In the genomic region with DNA sequence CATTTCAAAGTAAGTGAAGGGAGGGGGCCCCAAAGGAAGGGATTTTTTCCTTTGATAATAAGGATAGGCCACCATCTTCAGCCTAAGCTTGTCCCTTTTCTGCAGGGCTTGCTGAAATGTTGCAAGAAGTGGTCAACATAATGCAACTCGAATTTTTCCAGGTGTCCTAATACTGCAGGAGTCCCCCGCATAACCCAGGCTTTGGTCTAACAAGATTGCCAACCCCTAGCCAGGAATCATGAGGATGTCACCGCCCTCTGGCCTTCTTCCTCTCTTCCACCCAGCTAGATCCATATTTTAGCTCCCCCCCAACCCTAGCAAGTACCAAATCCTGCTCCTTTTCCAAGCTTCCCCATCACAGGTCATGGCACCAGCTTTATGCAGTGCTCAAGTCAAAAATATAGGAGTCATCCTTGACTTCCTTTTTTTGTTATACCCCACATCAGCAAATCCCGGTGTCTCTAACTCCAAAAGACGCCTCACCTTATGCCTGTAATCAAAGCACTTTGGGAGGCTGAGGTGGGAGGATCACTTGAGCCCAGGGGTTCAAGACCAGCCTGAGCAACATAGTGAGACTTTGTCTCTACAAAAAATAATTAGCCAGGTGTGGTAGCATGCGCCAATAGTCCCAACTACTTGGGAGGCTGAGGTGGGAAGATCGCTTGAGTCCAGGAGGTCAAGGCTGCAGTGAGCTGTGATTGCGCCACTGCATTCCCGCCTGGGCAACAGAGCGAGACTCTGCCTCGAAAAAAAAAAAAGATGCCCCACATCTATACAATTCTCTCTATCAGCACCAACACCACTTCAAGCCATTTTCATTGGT, we compare ENCODE assay signal across 12 cellular contexts. TPM values are rescaled to one million over a fixed set of nuclear protein-coding genes. Genes with fewer than 3 reads are reported as not detected.
DNase-seq lines count a peak whose midpoint lies in the region; ATAC-seq, FAIRE-seq and TF ChIP-seq lines count a peak whose summit lies in the region.
"Had no signal": no experiment of that assay in that cellular context is flagged by ENCODE, and none has a peak within 500 bp of the region (broad histone marks: within the 10 kb centered on the region; RNA-seq: fewer than 3 reads in every experiment).

No MANE protein-coding gene starts in this region.

- H3K9me3 Mint-ChIP-seq in brain, result peaks cover 0 to 3% (median 0%) of the 10 kb centered on the region in 5 experiments
- H3K9me3 Mint-ChIP-seq: memory B cell had no signal

- H3K27ac Mint-ChIP-seq in brain, result peak overlapping the region in 3 of 5 experiments; percentile 24 to 90 (median 40)
- H3K27ac Mint-ChIP-seq: memory B cell had no signal

- H2AFZ ChIP-seq in HepG2 (ENCODE audit: low read length), result peak overlapping the region; percentile 24

- peak in 1 of 2 experiments; percentile 40; a peak in 2 of 4 replicates for TF ChIP-seq EP300 in HepG2 (IDR thresholded peaks at IDR 0.05; ENCODE audit: low read depth in 2 of 2, low read length in 2 of 2)
- no peak; the same call in 1 of the 2 replicates for TF ChIP-seq EP300 in HepG2 (CRISPR knock-in tag; IDR thresholded peaks at IDR 0.05; ENCODE audit: borderline replicate concordance)
- TF ChIP-seq EP300 in sigmoid colon (IDR thresholded peaks at IDR 0.05), result no peak

- TF ChIP-seq POLR2A in HepG2 (IDR thresholded peaks at IDR 0.05; ENCODE audit: insufficient read depth in 1 of 2, low read depth in 2 of 2, low read length in 2 of 2), result no peak
- no peak for TF ChIP-seq POLR2A in thyroid gland (IDR thresholded peaks at IDR 0.05)
- TF ChIP-seq POLR2A in sigmoid colon (IDR thresholded peaks at IDR 0.05), result no peak

- ATAC-seq in HepG2, result peak; percentile 2

- no TSS peak for BruUV-seq in HepG2 (replicated peaks; lab: Mats Ljungman, UMichigan)

- no peaks in the 10 kb centered on the region for H3K36me3 Mint-ChIP-seq in brain
- H3K36me3 Mint-ChIP-seq: memory B cell had no signal

- peaks cover 4% of the 10 kb centered on the region for H3K27me3 Mint-ChIP-seq in brain

- H3K4me3 Mint-ChIP-seq in brain, result peak overlapping the region in 1 of 5 experiments; percentile 49
- H3K4me3 Mint-ChIP-seq: memory B cell had no signal

- no peak for FAIRE-seq in HepG2 (lab: Jason Lieb, UNC)

- no peaks in the 10 kb centered on the region for H3K79me2 ChIP-seq in HepG2 (ENCODE audit: insufficient read depth, low read length)

- CTCF ChIA-PET in HepG2 (lab: Yijun Ruan, JAX; ENCODE audit: low intra/inter-chr PET ratio, low total read pairs), result no interaction called here

- peaks cover 49% of the 10 kb centered on the region for H3K4me1 Mint-ChIP-seq in brain
- H3K4me1 Mint-ChIP-seq: memory B cell had no signal

- TF ChIP-seq RAD21 in HepG2 (CRISPR knock-in tag; IDR thresholded peaks at IDR 0.05), result no peak

- H3K27me3 ChIP-seq in HepG2 (ENCODE audit: control insufficient read depth in 1 of 2, insufficient read depth in 2 of 2, low read length in 2 of 2) (peaks cover 0 to 6% of the 10 kb centered on the region in 2 experiments; a peak in 1 of 5 replicates), thyroid gland (no peaks in the 10 kb centered on the region), sigmoid colon (no peaks in the 10 kb centered on the region)
- H3K27me3 ChIP-seq: BLaER1 treated with 17β-estradiol and CSF1 and Interleukin-3, amounts not matched to agents 10 nM and 100 nM had no signal

- 9% methylated on average over 11 of the region's 11 CpGs for WGBS in HepG2 (ENCODE audit: low lambda C conversion rate)
- WGBS in thyroid gland, 2 donors, result 77 to 81% methylated on average over 11 of the region's 11 CpGs
- 73 to 84% methylated on average over 11 of the region's 11 CpGs for WGBS in sigmoid colon, 2 donors

- no peaks in the 10 kb centered on the region for H3K36me3 ChIP-seq in HepG2 (replicated peaks in 1 of 2; ENCODE audit: control insufficient read depth in 1 of 2, insufficient read depth in 2 of 2, low read length in 2 of 2)
- no peaks in the 10 kb centered on the region for H3K36me3 ChIP-seq in thyroid gland
- H3K36me3 ChIP-seq in sigmoid colon, result no peaks in the 10 kb centered on the region
- H3K36me3 ChIP-seq: BLaER1 treated with 17β-estradiol and CSF1 and Interleukin-3, amounts not matched to agents 10 nM and 100 nM had no signal

- in situ Hi-C loops in HepG2 (cut with HindIII; ENCODE audit: extremely low pct_ligation_motif_present, low pct_unique_long_range_greater_than_20kb), result no loop called here

- no peak overlapping the region for H3K9ac ChIP-seq in HepG2 (ENCODE audit: insufficient read depth, low read depth, low read length)

- peak overlapping the region in 2 of 3 experiments; percentile 5 to 44; a peak in 2 of 6 replicates for H3K4me3 ChIP-seq in HepG2 (replicated peaks in 1 of 3; ENCODE audit: insufficient read depth in 1 of 3, low read depth in 2 of 3, low read length in 3 of 3)
- no peak overlapping the region for H3K4me3 ChIP-seq in thyroid gland (replicated peaks in 1 of 3)
- no peak overlapping the region for H3K4me3 ChIP-seq in sigmoid colon
- H3K4me3 ChIP-seq: BLaER1 treated with 17β-estradiol and CSF1 and Interleukin-3, amounts not matched to agents 10 nM and 100 nM had no signal

- TF ChIP-seq CTCF in brain (conservative IDR thresholded peaks at IDR 0.05), result no peak
- no peak for TF ChIP-seq CTCF in HepG2 (CRISPR knock-in tag; IDR thresholded peaks at IDR 0.05)
- TF ChIP-seq CTCF in thyroid gland (IDR thresholded peaks at IDR 0.05), result no peak
- TF ChIP-seq CTCF in sigmoid colon (IDR thresholded peaks at IDR 0.05), result no peak

- H3K27ac ChIP-seq in HepG2 (ENCODE audit: extremely low read length, insufficient read depth, low read length) (no peak overlapping the region), thyroid gland (peak overlapping the region in 2 of 3 donors; percentile 50 to 61), sigmoid colon (peak overlapping the region in 2 of 4 donors; percentile 54 to 65)

- H3K9me3 ChIP-seq in HepG2 (ENCODE audit: low read length) (no peaks in the 10 kb centered on the region), thyroid gland (no peaks in the 10 kb centered on the region), sigmoid colon (no peaks in the 10 kb centered on the region)
- H3K9me3 ChIP-seq: BLaER1 treated with 17β-estradiol and CSF1 and Interleukin-3, amounts not matched to agents 10 nM and 100 nM had no signal

- DNase-seq in HepG2 (ENCODE audit: low spot score) (no peak), thyroid gland (no peak), sigmoid colon (no peak), NOMO-1 treated with dmso at 0.1 percent for 144 hours (lab: John Stamatoyannopoulos, UW; ENCODE audit: unreplicated experiment) (no peak)
- DNase-seq: activated CD8-positive, alpha-beta memory T cell treated with anti-CD3 and anti-CD28 coated beads for 24 hours; NCI-H2029; NCI-H524 treated with DMSO at 0.1 percent for 48 hours; nucleus accumbens; stimulated activated CD4-positive, alpha-beta T cell treated with anti-CD3 and anti-CD28 coated beads, Interleukin-12 subunit alpha, Interleukin-12 subunit beta, amount 100 ng/mL, for 4 hours had no signal

- intact Hi-C loops in HepG2 (cut with micrococcal nuclease; ENCODE audit: unreplicated experiment) (no loop called here), thyroid gland (cut with DNase I) (no loop called here), sigmoid colon (cut with DNase I) (no loop called here)

- H3K4me1 ChIP-seq in HepG2 (ENCODE audit: insufficient read depth, low read length) (peaks cover 85% of the 10 kb centered on the region), thyroid gland (peaks cover 6 to 32% of the 10 kb centered on the region in 2 donors), sigmoid colon (peaks cover 0 to 35% (median 26%) of the 10 kb centered on the region in 4 donors)

- no peaks in the 10 kb centered on the region for H4K20me1 ChIP-seq in HepG2 (ENCODE audit: insufficient read depth, low read length)
- H4K20me1 ChIP-seq: BLaER1 treated with 17β-estradiol and CSF1 and Interleukin-3, amounts not matched to agents 10 nM and 100 nM had no signal

- POLR2A ChIA-PET in HepG2 (lab: Yijun Ruan, JAX), result interaction anchor here (0.6 to 5.0 kb wide), 17 partner anchors 9 to 214 kb away, joined by 3 to 78 read pairs (median 9); a partner anchor contains a TSS

- peak overlapping the region; percentile 48 for H3K4me2 ChIP-seq in HepG2 (ENCODE audit: low read depth, low read length)

RNA-seq across cellular contexts. Expression of a gene that starts 9.1 kb away (rescaled TPM):
- polyA plus RNA-seq in brain (ENCODE audit: insufficient read depth, low read depth, low replicate concordance) (65.5 TPM), HepG2 (2011; rRNA removed) (28.6 and 30.7 TPM in 2 replicates), sigmoid colon (10 to 100 TPM; 36.6 to 52.0 (median 47.4) TPM)
- total RNA-seq in HepG2 (2016; rRNA removed; fragmentation: Illumina TruSeq; extraction: Trizol) (7.0 and 16.9 TPM in 2 replicates), thyroid gland (100 to 1,000 TPM in 1 of 4 donors, 10 to 100 TPM in 3; 22.7 to 260 (median 70.1) TPM), sigmoid colon (100 to 1,000 TPM in 3 of 4 donors, 10 to 100 TPM in 1; 68.7 to 296 (median 156) TPM)
- 3.6 and 5.4 TPM in 2 replicates for total RNA-seq in HepG2 (2016; cell fraction: cytosol; rRNA removed; fragmentation: Illumina TruSeq; extraction: Trizol; ENCODE audit: low read depth)
- total RNA-seq in HepG2 (2016; cell fraction: insoluble cytoplasmic fraction; rRNA removed; fragmentation: Illumina TruSeq; extraction: Trizol), result 5.7 and 18.2 TPM in 2 replicates
- total RNA-seq in HepG2 (2016; cell fraction: membrane; rRNA removed; fragmentation: Illumina TruSeq; extraction: Trizol), result 6.1 and 6.9 TPM in 2 replicates
- total RNA-seq in HepG2 (2016; cell fraction: nucleus; rRNA removed; fragmentation: Illumina TruSeq; extraction: Trizol), result 18.3 and 22.2 TPM in 2 replicates
- 26.4 and 36.2 TPM in 2 replicates for polyA plus RNA-seq in HepG2 (2011; cell fraction: cytosol; rRNA removed)
- 25.4 and 33.0 TPM in 2 replicates for polyA plus RNA-seq in HepG2 (2011; cell fraction: nucleus; rRNA removed)
- 13.5 and 20.7 TPM in 2 replicates for polyA plus RNA-seq in HepG2 (2012)
- 6.3 and 6.9 TPM in 2 replicates for polyA plus RNA-seq in HepG2 (2016; cell fraction: cytosol; fragmentation: Illumina TruSeq; extraction: Trizol; ENCODE audit: low read depth)
- polyA plus RNA-seq in HepG2 (2016; cell fraction: insoluble cytoplasmic fraction; fragmentation: Illumina TruSeq; extraction: Trizol; ENCODE audit: low read depth), result 7.2 and 10.5 TPM in 2 replicates
- polyA plus RNA-seq in HepG2 (2016; cell fraction: membrane; fragmentation: Illumina TruSeq; extraction: Trizol; ENCODE audit: low read depth), result 7.7 and 8.9 TPM in 2 replicates
- 31.7 and 37.7 TPM in 2 replicates for polyA plus RNA-seq in HepG2 (2016; cell fraction: nucleus; fragmentation: Illumina TruSeq; extraction: Trizol; ENCODE audit: insufficient read depth, low read depth)
- polyA minus RNA-seq in HepG2 (2011; rRNA and poly(A)+ RNA removed; ENCODE audit: low replicate concordance), result 3.3 and 51.4 TPM in 2 replicates
- polyA minus RNA-seq in HepG2 (2011; cell fraction: cytosol; rRNA and poly(A)+ RNA removed), result 17.1 and 20.1 TPM in 2 replicates
- 8.1 and 10.7 TPM in 2 replicates for polyA minus RNA-seq in HepG2 (2011; cell fraction: nucleus; rRNA and poly(A)+ RNA removed)

RNA-seq across cellular contexts. Expression of a gene that starts 13.5 kb away (rescaled TPM):
- polyA plus RNA-seq in brain (ENCODE audit: insufficient read depth, low read depth, low replicate concordance) (90.9 TPM), HepG2 (2011; rRNA removed) (21.6 and 24.4 TPM in 2 replicates), sigmoid colon (10 to 100 TPM; 26.4 to 37.8 (median 27.2) TPM)
- total RNA-seq in HepG2 (2016; rRNA removed; fragmentation: Illumina TruSeq; extraction: Trizol) (18.5 and 20.9 TPM in 2 replicates), thyroid gland (10 to 100 TPM; 28.1 to 63.6 (median 49.1) TPM), sigmoid colon (10 to 100 TPM; 31.4 to 39.3 (median 32.5) TPM)
- 30.2 and 42.6 TPM in 2 replicates for total RNA-seq in HepG2 (2016; cell fraction: cytosol; rRNA removed; fragmentation: Illumina TruSeq; extraction: Trizol; ENCODE audit: low read depth)
- 17.6 and 21.4 TPM in 2 replicates for total RNA-seq in HepG2 (2016; cell fraction: insoluble cytoplasmic fraction; rRNA removed; fragmentation: Illumina TruSeq; extraction: Trizol)
- total RNA-seq in HepG2 (2016; cell fraction: membrane; rRNA removed; fragmentation: Illumina TruSeq; extraction: Trizol), result 35.4 and 44.6 TPM in 2 replicates
- total RNA-seq in HepG2 (2016; cell fraction: nucleus; rRNA removed; fragmentation: Illumina TruSeq; extraction: Trizol), result 19.3 and 21.9 TPM in 2 replicates
- polyA plus RNA-seq in HepG2 (2011; cell fraction: cytosol; rRNA removed), result 19.5 and 26.1 TPM in 2 replicates
- polyA plus RNA-seq in HepG2 (2011; cell fraction: nucleus; rRNA removed), result 38.0 and 44.1 TPM in 2 replicates
- polyA plus RNA-seq in HepG2 (2012), result 22.9 and 30.3 TPM in 2 replicates
- 41.4 and 54.3 TPM in 2 replicates for polyA plus RNA-seq in HepG2 (2016; cell fraction: cytosol; fragmentation: Illumina TruSeq; extraction: Trizol; ENCODE audit: low read depth)
- 27.4 and 35.6 TPM in 2 replicates for polyA plus RNA-seq in HepG2 (2016; cell fraction: insoluble cytoplasmic fraction; fragmentation: Illumina TruSeq; extraction: Trizol; ENCODE audit: low read depth)
- 51.1 and 55.4 TPM in 2 replicates for polyA plus RNA-seq in HepG2 (2016; cell fraction: membrane; fragmentation: Illumina TruSeq; extraction: Trizol; ENCODE audit: low read depth)
- 35.5 and 37.2 TPM in 2 replicates for polyA plus RNA-seq in HepG2 (2016; cell fraction: nucleus; fragmentation: Illumina TruSeq; extraction: Trizol; ENCODE audit: insufficient read depth, low read depth)
- polyA minus RNA-seq in HepG2 (2011; rRNA and poly(A)+ RNA removed; ENCODE audit: low replicate concordance), result 40.1 and 74.5 TPM in 2 replicates
- polyA minus RNA-seq in HepG2 (2011; cell fraction: cytosol; rRNA and poly(A)+ RNA removed), result 19.4 and 24.4 TPM in 2 replicates
- polyA minus RNA-seq in HepG2 (2011; cell fraction: nucleus; rRNA and poly(A)+ RNA removed), result 55.2 and 63.6 TPM in 2 replicates

RNA-seq across cellular contexts. Expression of a gene that starts 29.9 kb away (rescaled TPM):
- polyA plus RNA-seq in brain (ENCODE audit: insufficient read depth, low read depth, low replicate concordance) (89.7 TPM), HepG2 (2011; rRNA removed) (222 and 231 TPM in 2 replicates), sigmoid colon (100 to 1,000 TPM in 2 of 3 donors, 10 to 100 TPM in 1; 64.9 to 203 (median 169) TPM)
- total RNA-seq in HepG2 (2016; rRNA removed; fragmentation: Illumina TruSeq; extraction: Trizol) (63.8 and 202 TPM in 2 replicates), thyroid gland (100 to 1,000 TPM in 1 of 4 donors, 10 to 100 TPM in 3; 42.7 to 103 (median 51.3) TPM), sigmoid colon (10 to 100 TPM; 45.7 to 79.5 (median 56.7) TPM)
- 83.9 and 87.3 TPM in 2 replicates for total RNA-seq in HepG2 (2016; cell fraction: cytosol; rRNA removed; fragmentation: Illumina TruSeq; extraction: Trizol; ENCODE audit: low read depth)
- 57.2 and 212 TPM in 2 replicates for total RNA-seq in HepG2 (2016; cell fraction: insoluble cytoplasmic fraction; rRNA removed; fragmentation: Illumina TruSeq; extraction: Trizol)
- 50.4 and 53.1 TPM in 2 replicates for total RNA-seq in HepG2 (2016; cell fraction: membrane; rRNA removed; fragmentation: Illumina TruSeq; extraction: Trizol)
- total RNA-seq in HepG2 (2016; cell fraction: nucleus; rRNA removed; fragmentation: Illumina TruSeq; extraction: Trizol), result 213 and 263 TPM in 2 replicates
- polyA plus RNA-seq in HepG2 (2011; cell fraction: cytosol; rRNA removed), result 240 and 265 TPM in 2 replicates
- 851 and 910 TPM in 2 replicates for polyA plus RNA-seq in HepG2 (2011; cell fraction: nucleus; rRNA removed)
- polyA plus RNA-seq in HepG2 (2012), result 102 and 105 TPM in 2 replicates
- polyA plus RNA-seq in HepG2 (2016; cell fraction: cytosol; fragmentation: Illumina TruSeq; extraction: Trizol; ENCODE audit: low read depth), result 37.4 and 39.2 TPM in 2 replicates
- 82.4 and 101 TPM in 2 replicates for polyA plus RNA-seq in HepG2 (2016; cell fraction: insoluble cytoplasmic fraction; fragmentation: Illumina TruSeq; extraction: Trizol; ENCODE audit: low read depth)
- polyA plus RNA-seq in HepG2 (2016; cell fraction: membrane; fragmentation: Illumina TruSeq; extraction: Trizol; ENCODE audit: low read depth), result 45.6 and 51.6 TPM in 2 replicates
- 573 and 587 TPM in 2 replicates for polyA plus RNA-seq in HepG2 (2016; cell fraction: nucleus; fragmentation: Illumina TruSeq; extraction: Trizol; ENCODE audit: insufficient read depth, low read depth)
- polyA minus RNA-seq in HepG2 (2011; rRNA and poly(A)+ RNA removed; ENCODE audit: low replicate concordance), result 289 and 410 TPM in 2 replicates
- polyA minus RNA-seq in HepG2 (2011; cell fraction: cytosol; rRNA and poly(A)+ RNA removed), result 109 and 118 TPM in 2 replicates
- polyA minus RNA-seq in HepG2 (2011; cell fraction: nucleus; rRNA and poly(A)+ RNA removed), result 292 and 323 TPM in 2 replicates

RNA-seq across cellular contexts. Expression of a gene that starts 30.0 kb away (rescaled TPM):
- polyA plus RNA-seq in brain (ENCODE audit: insufficient read depth, low read depth, low replicate concordance) (1.9 TPM), HepG2 (2011; rRNA removed) (7.2 and 12.2 TPM in 2 replicates), sigmoid colon (1 to 10 TPM; 1.8 to 4.6 (median 3.9) TPM)
- total RNA-seq in HepG2 (2016; rRNA removed; fragmentation: Illumina TruSeq; extraction: Trizol) (4.1 and 9.7 TPM in 2 replicates), thyroid gland (10 to 100 TPM; 12.6 to 17.4 (median 16.1) TPM), sigmoid colon (10 to 100 TPM; 18.9 to 25.8 (median 20.3) TPM)
- total RNA-seq in HepG2 (2016; cell fraction: cytosol; rRNA removed; fragmentation: Illumina TruSeq; extraction: Trizol; ENCODE audit: low read depth), result 6.7 and 8.8 TPM in 2 replicates
- total RNA-seq in HepG2 (2016; cell fraction: insoluble cytoplasmic fraction; rRNA removed; fragmentation: Illumina TruSeq; extraction: Trizol), result 6.0 and 9.5 TPM in 2 replicates
- 7.3 and 9.1 TPM in 2 replicates for total RNA-seq in HepG2 (2016; cell fraction: membrane; rRNA removed; fragmentation: Illumina TruSeq; extraction: Trizol)
- 14.4 and 18.5 TPM in 2 replicates for total RNA-seq in HepG2 (2016; cell fraction: nucleus; rRNA removed; fragmentation: Illumina TruSeq; extraction: Trizol)
- polyA plus RNA-seq in HepG2 (2011; cell fraction: cytosol; rRNA removed), result 3.7 and 6.3 TPM in 2 replicates
- 57.9 and 58.9 TPM in 2 replicates for polyA plus RNA-seq in HepG2 (2011; cell fraction: nucleus; rRNA removed)
- 4.2 and 4.6 TPM in 2 replicates for polyA plus RNA-seq in HepG2 (2012)
- 4.1 and 4.3 TPM in 2 replicates for polyA plus RNA-seq in HepG2 (2016; cell fraction: cytosol; fragmentation: Illumina TruSeq; extraction: Trizol; ENCODE audit: low read depth)
- polyA plus RNA-seq in HepG2 (2016; cell fraction: insoluble cytoplasmic fraction; fragmentation: Illumina TruSeq; extraction: Trizol; ENCODE audit: low read depth), result 4.2 and 4.9 TPM in 2 replicates
- 3.9 and 4.0 TPM in 2 replicates for polyA plus RNA-seq in HepG2 (2016; cell fraction: membrane; fragmentation: Illumina TruSeq; extraction: Trizol; ENCODE audit: low read depth)
- polyA plus RNA-seq in HepG2 (2016; cell fraction: nucleus; fragmentation: Illumina TruSeq; extraction: Trizol; ENCODE audit: insufficient read depth, low read depth), result 18.5 and 19.4 TPM in 2 replicates
- 1.3 and 16.0 TPM in 2 replicates for polyA minus RNA-seq in HepG2 (2011; rRNA and poly(A)+ RNA removed; ENCODE audit: low replicate concordance)
- polyA minus RNA-seq in HepG2 (2011; cell fraction: cytosol; rRNA and poly(A)+ RNA removed), result 1.9 and 2.1 TPM in 2 replicates
- polyA minus RNA-seq in HepG2 (2011; cell fraction: nucleus; rRNA and poly(A)+ RNA removed), result 24.2 and 27.4 TPM in 2 replicates

RNA-seq across cellular contexts. Expression of a gene that starts 33.6 kb away (rescaled TPM):
- polyA plus RNA-seq in brain (ENCODE audit: insufficient read depth, low read depth, low replicate concordance) (0.83 TPM), HepG2 (2011; rRNA removed) (4.8 and 8.9 TPM in 2 replicates), sigmoid colon (1 to 10 TPM in 1 of 3 donors, not detected in 2; 1.7 TPM)
- total RNA-seq in HepG2 (2016; rRNA removed; fragmentation: Illumina TruSeq; extraction: Trizol) (3.3 and 7.6 TPM in 2 replicates), thyroid gland (1 to 10 TPM in 3 of 4 donors, not detected in 1; 3.0 to 8.8 (median 5.0) TPM), sigmoid colon (1 to 10 TPM; 1.6 to 7.5 (median 3.0) TPM)
- total RNA-seq in HepG2 (2016; cell fraction: cytosol; rRNA removed; fragmentation: Illumina TruSeq; extraction: Trizol; ENCODE audit: low read depth), result 0.35 and 0.40 TPM in 2 replicates
- 2.3 and 8.1 TPM in 2 replicates for total RNA-seq in HepG2 (2016; cell fraction: insoluble cytoplasmic fraction; rRNA removed; fragmentation: Illumina TruSeq; extraction: Trizol)
- total RNA-seq in HepG2 (2016; cell fraction: membrane; rRNA removed; fragmentation: Illumina TruSeq; extraction: Trizol), result 2.3 TPM in 2 replicates
- total RNA-seq in HepG2 (2016; cell fraction: nucleus; rRNA removed; fragmentation: Illumina TruSeq; extraction: Trizol), result 13.0 and 19.1 TPM in 2 replicates
- 1.8 and 3.7 TPM in 2 replicates for polyA plus RNA-seq in HepG2 (2011; cell fraction: cytosol; rRNA removed)
- 44.5 and 49.8 TPM in 2 replicates for polyA plus RNA-seq in HepG2 (2011; cell fraction: nucleus; rRNA removed)
- polyA plus RNA-seq in HepG2 (2012), result 2.1 and 3.2 TPM in 2 replicates
- polyA plus RNA-seq in HepG2 (2016; cell fraction: cytosol; fragmentation: Illumina TruSeq; extraction: Trizol; ENCODE audit: low read depth), result 0.34 and 0.51 TPM in 2 replicates
- polyA plus RNA-seq in HepG2 (2016; cell fraction: insoluble cytoplasmic fraction; fragmentation: Illumina TruSeq; extraction: Trizol; ENCODE audit: low read depth), result 1.0 and 1.7 TPM in 2 replicates
- polyA plus RNA-seq in HepG2 (2016; cell fraction: membrane; fragmentation: Illumina TruSeq; extraction: Trizol; ENCODE audit: low read depth), result 0.37 and 1.7 TPM in 2 replicates
- 23.9 and 34.2 TPM in 2 replicates for polyA plus RNA-seq in HepG2 (2016; cell fraction: nucleus; fragmentation: Illumina TruSeq; extraction: Trizol; ENCODE audit: insufficient read depth, low read depth)
- polyA minus RNA-seq in HepG2 (2011; rRNA and poly(A)+ RNA removed; ENCODE audit: low replicate concordance), result 3.0 and 7.4 TPM in 2 replicates
- 1.8 and 2.4 TPM in 2 replicates for polyA minus RNA-seq in HepG2 (2011; cell fraction: cytosol; rRNA and poly(A)+ RNA removed)
- 19.0 and 20.9 TPM in 2 replicates for polyA minus RNA-seq in HepG2 (2011; cell fraction: nucleus; rRNA and poly(A)+ RNA removed)

Comparison
In these comparisons a context has a peak if more than half of its experiments do, and no peak if none do; other contexts are left out.
1. H3K4me3 ChIP-seq: peak in HepG2 (2 of 3); none in thyroid gland (0 of 3) and sigmoid colon (0 of 4).